ENCODE assay signal across 8 cellular contexts in the genomic region with DNA sequence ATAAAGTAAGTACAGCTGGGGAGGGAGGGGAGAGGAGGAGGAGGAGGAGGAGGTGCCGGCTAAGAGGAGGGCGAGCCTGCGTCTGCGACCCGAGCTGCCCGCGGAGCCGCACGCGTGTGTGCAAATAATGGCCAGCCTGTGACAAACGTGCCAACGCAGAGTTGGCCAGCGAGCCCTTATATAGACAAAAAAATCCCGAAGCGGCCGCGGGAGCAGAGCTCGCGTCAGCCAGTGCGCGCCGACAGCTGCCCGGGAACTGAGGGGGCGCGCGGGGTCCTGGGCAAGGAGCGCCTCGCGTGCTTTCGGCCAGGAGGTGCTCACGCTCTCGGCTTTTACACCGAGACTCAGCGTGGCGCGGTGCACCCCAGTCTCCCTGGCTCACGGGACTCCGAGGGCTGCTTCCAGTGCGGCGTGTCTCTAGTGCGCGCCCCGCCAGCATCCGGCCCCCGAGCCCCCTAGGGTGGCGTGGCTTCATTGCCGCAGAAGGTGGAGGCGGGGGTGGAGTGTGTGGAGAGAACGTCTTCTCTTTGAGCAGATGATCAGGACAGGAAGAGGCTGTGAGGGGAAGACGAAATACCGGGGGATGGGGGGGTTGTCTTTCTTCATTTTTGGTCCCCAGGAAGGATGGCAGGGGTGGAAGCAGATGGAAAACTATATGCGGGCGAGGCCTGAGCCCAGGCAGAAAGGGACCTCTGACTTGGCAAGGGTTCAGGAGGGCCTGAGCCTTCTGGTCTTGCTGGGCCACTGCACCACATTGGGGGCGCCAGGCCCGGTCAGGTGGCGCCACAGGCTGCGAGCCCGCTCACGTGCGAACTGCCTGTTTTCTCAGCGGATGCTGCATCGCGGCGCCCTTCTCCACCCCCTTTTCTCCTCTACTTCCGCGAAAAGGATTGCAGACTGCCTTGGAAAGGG. TPM values are rescaled to one million over a fixed set of nuclear protein-coding genes. Genes with fewer than 3 reads are reported as not detected.
DNase-seq lines count a peak whose midpoint lies in the region; ATAC-seq and TF ChIP-seq lines count a peak whose summit lies in the region.

No MANE protein-coding gene starts in this region.

- peak overlapping the region; percentile 82 for H3K9ac ChIP-seq in NT2/D1 (ENCODE audit: insufficient read length, low read depth)

- TF ChIP-seq EP300 in esophagus muscularis mucosa (IDR thresholded peaks at IDR 0.05): peak; percentile 81

- no peak for TF ChIP-seq POLR2A in esophagus muscularis mucosa (IDR thresholded peaks at IDR 0.05; ENCODE audit: low read depth)

- no peaks in the 10 kb centered on the region for H3K27me3 ChIP-seq in CD4-positive, alpha-beta T cell (ENCODE audit: control insufficient read depth, insufficient read depth, low read length)
- H3K27me3 ChIP-seq in HL-60 (ENCODE audit: insufficient read depth, poor library complexity, severe bottlenecking): no peaks in the 10 kb centered on the region
- peaks cover 15% of the 10 kb centered on the region for H3K27me3 ChIP-seq in NT2/D1 (ENCODE audit: insufficient read depth, insufficient read length)
- H3K27me3 ChIP-seq in esophagus muscularis mucosa: no peaks in the 10 kb centered on the region

- intact Hi-C loops in CD4-positive, alpha-beta T cell (cut with DNase I, micrococcal nuclease): loop anchor here in 1 of 2 experiments (2.0 to 10.0 kb wide), 3 partner anchors 18 to 211 kb away; no protein-coding TSS in a partner anchor
- intact Hi-C loops in esophagus muscularis mucosa (cut with DNase I): loop anchor here (10.0 kb wide), 1 partner anchor 108 kb away; no protein-coding TSS in a partner anchor

- peak overlapping the region; percentile 91 for H3K27ac ChIP-seq in CD4-positive, alpha-beta T cell (ENCODE audit: low read depth, low read length)
- H3K27ac ChIP-seq in HL-60 (replicated peaks) (peak overlapping the region; percentile 92), esophagus muscularis mucosa (replicated peaks in 1 of 4) (peak overlapping the region; percentile 97 to 99 (median 99))

- TF ChIP-seq CTCF in CD4-positive, alpha-beta T cell (IDR thresholded peaks at IDR 0.05): no peak
- TF ChIP-seq CTCF in HL-60 (IDR thresholded peaks at IDR 0.05; ENCODE audit: insufficient read depth, low read length): no peak
- no peak for TF ChIP-seq CTCF in esophagus muscularis mucosa (IDR thresholded peaks at IDR 0.05)

- H3K4me1 ChIP-seq in NT2/D1 (ENCODE audit: insufficient read depth, insufficient read length) (no peaks in the 10 kb centered on the region), esophagus muscularis mucosa (peaks cover 27 to 39% (median 34%) of the 10 kb centered on the region in 4 donors)

- WGBS in esophagus muscularis mucosa: under 1% methylated on average over 38 of the region's 66 CpGs

- peak overlapping the region; percentile 96 for H3K4me3 Mint-ChIP-seq in CD4-positive, alpha-beta T cell

- DNase-seq in CD4-positive, alpha-beta T cell: peak; percentile 64 to 90 (median 74)
- DNase-seq in HL-60 (ENCODE audit: low read depth in 1 of 2, low spot score in 1 of 2): peak; percentile 54 to 84
- peak; percentile 18 for DNase-seq in NT2/D1 (ENCODE audit: low read depth, low spot score)
- DNase-seq in activated T-cell treated with anti-CD3 and anti-CD28 coated beads for 48 hours (ENCODE audit: low read depth): peak; percentile 73
- peak; percentile 97 for DNase-seq in esophagus muscularis mucosa (ENCODE audit: extremely low spot score)
- DNase-seq in myocyte (ENCODE audit: low read depth): peak; percentile 77
- DNase-seq in stimulated activated CD8-positive, alpha-beta memory T cell treated with anti-CD3 and anti-CD28 coated beads, Interleukin-7, amount 100 ng/mL, for 24 hours (ENCODE audit: low read depth): peak; percentile 59

- peaks cover 4% of the 10 kb centered on the region for H3K27me3 Mint-ChIP-seq in CD4-positive, alpha-beta T cell

- peaks cover 75% of the 10 kb centered on the region for H3K4me1 Mint-ChIP-seq in CD4-positive, alpha-beta T cell (ENCODE audit: low read depth)

- H3K4me3 ChIP-seq in HL-60 (replicated peaks; ENCODE audit: insufficient read depth, low read length) (peak overlapping the region; percentile 79), NT2/D1 (ENCODE audit: insufficient read length, low read depth) (peak overlapping the region; percentile 66), esophagus muscularis mucosa (peak overlapping the region; percentile 62 to 90 (median 74))

- H3K36me3 Mint-ChIP-seq in CD4-positive, alpha-beta T cell (ENCODE audit: low read depth): peaks cover 42% of the 10 kb centered on the region

- no peaks in the 10 kb centered on the region for H3K9me3 ChIP-seq in CD4-positive, alpha-beta T cell (ENCODE audit: control insufficient read depth, low read length)
- H3K9me3 ChIP-seq in NT2/D1 (ENCODE audit: insufficient read depth, low read length) (no peaks in the 10 kb centered on the region), esophagus muscularis mucosa (no peaks in the 10 kb centered on the region)

- CTCF ChIA-PET in CD4-positive, alpha-beta T cell (lab: Charles Lee): no interaction called here

- H3K9me3 Mint-ChIP-seq in CD4-positive, alpha-beta T cell: no peaks in the 10 kb centered on the region

- no peaks in the 10 kb centered on the region for H3K36me3 ChIP-seq in NT2/D1 (ENCODE audit: insufficient read depth, insufficient read length, low read length)
- no peaks in the 10 kb centered on the region for H3K36me3 ChIP-seq in esophagus muscularis mucosa

- POLR2A ChIA-PET in CD4-positive, alpha-beta T cell (lab: Charles Lee): interaction anchor here (0.5 to 2.1 kb wide), 16 partner anchors 8 to 175 kb away, joined by 3 to 9 read pairs (median 4); no protein-coding TSS in a partner anchor

- H3K27ac Mint-ChIP-seq in CD4-positive, alpha-beta T cell: peak overlapping the region; percentile 99

- ATAC-seq in CD4-positive, alpha-beta T cell (ENCODE audit: poor library complexity): peak; percentile 77
- peak; percentile 47 for ATAC-seq in GM19467 (IDR thresholded peaks at IDR 0.05; ENCODE audit: unreplicated experiment)

RNA-seq across cellular contexts. Expression of gene SLC16A7, which starts 0.7 kb away (rescaled TPM):
- total RNA-seq in CD4-positive, alpha-beta T cell: 10 to 100 TPM; 23.7 to 24.6 TPM
- total RNA-seq in esophagus muscularis mucosa: 10 to 100 TPM; 16.9 to 45.4 (median 27.1) TPM
- total RNA-seq in myocyte: 7.5 and 16.2 TPM in 2 replicates
- polyA plus RNA-seq in myocyte (2012): 2.5 TPM

Comparison
In these comparisons a context has a peak if more than half of its experiments do, and no peak if none do; other contexts are left out.
1. Peak in every context shown above with its lines: DNase-seq, ATAC-seq, H3K4me3 ChIP-seq and H3K27ac ChIP-seq.
2. DNase-seq: peak in every context shown above with its lines; median percentile 97 in esophagus muscularis mucosa; 77 in myocyte; 74 in CD4-positive, alpha-beta T cell; 73 in activated T-cell treated with anti-CD3 and anti-CD28 coated beads for 48 hours; 69 in HL-60; 59 in stimulated activated CD8-positive, alpha-beta memory T cell treated with anti-CD3 and anti-CD28 coated beads, Interleukin-7, amount 100 ng/mL, for 24 hours; 18 in NT2/D1.